In the genomic region with DNA sequence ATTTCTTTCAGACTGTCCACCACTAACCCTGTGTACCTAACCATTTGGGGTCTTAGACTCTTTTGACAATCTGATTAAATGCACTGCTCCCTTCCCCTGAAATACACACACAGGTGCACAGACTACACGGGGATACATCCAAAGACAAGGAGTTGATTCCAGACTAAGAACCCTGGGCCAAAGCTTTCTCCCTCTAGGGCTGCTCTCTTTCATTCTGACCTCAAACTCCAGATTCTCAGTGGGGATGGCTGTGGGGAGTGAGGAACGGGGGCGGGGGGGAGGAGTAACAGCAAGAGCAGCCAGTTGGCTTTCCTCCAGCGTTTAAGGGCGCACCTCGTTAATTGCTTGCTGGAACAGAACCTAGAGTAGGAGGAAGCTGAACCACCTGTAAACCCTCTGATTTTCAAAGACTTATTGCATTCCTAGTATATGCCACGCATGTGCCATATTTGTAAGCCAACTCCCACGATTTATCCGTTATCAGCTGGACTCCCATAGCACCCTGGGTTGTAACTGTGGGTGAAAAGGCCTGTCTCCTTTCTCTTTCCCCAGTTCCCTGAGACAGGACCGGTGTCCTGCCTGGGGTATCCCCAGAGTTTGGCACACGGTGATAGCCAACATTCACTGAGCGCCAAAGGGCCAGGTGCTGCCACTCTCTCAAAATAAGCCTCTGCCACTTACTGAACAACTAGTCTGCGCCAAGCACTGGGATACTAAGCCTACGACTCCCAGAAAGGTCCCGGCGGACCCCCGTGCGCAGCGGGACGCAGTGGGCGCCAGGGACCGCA, we compare ENCODE assay signal across 1 cellular context.
TF ChIP-seq lines count a peak whose summit lies in the region.

No MANE protein-coding gene starts in this region.

TF ChIP-seq in IMR-90, 13 proteins besides CTCF, POLR2A, EP300 and RAD21:
- TF ChIP-seq NFE2L2 (IDR thresholded peaks at IDR 0.05; ENCODE audit: low read depth, low read length) (no peak), MAZ (IDR thresholded peaks at IDR 0.05; ENCODE audit: borderline replicate concordance, low read depth, low read length) (no peak), MXI1 (IDR thresholded peaks at IDR 0.05; ENCODE audit: borderline replicate concordance, low read depth, low read length) (no peak), CEBPB (IDR thresholded peaks at IDR 0.05; ENCODE audit: low read depth, low read length) (no peak)
